In genomic region chr9:94300470-94301301, GRCh38 we compare ENCODE assay signal across 21 cellular contexts. TPM values are rescaled to one million over a fixed set of nuclear protein-coding genes. Genes with fewer than 3 reads are reported as not detected.
"Had no signal": no experiment of that assay in that cellular context is flagged by ENCODE, and none has a peak within 500 bp of the region (broad histone marks: within the 10 kb centered on the region; RNA-seq: fewer than 3 reads in every experiment).

No MANE protein-coding gene starts in this region.

- H3K36me3 ChIP-seq: adrenal gland had no signal

- FAIRE-seq: urothelium cell line had no signal

- DNase-seq: activated CD4-positive, alpha-beta memory T cell treated with anti-CD3 and anti-CD28 coated beads for 36 hours; activated CD4-positive, CD25-positive, alpha-beta regulatory T cell treated with anti-CD3 and anti-CD28 coated beads, Interleukin-2, amount 50 U/mL, for 72 hours; activated CD8-positive, alpha-beta memory T cell treated with anti-CD3 and anti-CD28 coated beads, Interleukin-2, amount 50 U/mL, for 48 hours; activated naive CD4-positive, alpha-beta T cell treated with anti-CD3 and anti-CD28 coated beads for 36 hours; adrenal gland; body of pancreas; hypothalamus; mammary epithelial cell; stimulated activated CD4-positive, alpha-beta T cell treated with anti-CD3 and anti-CD28 coated beads, Interleukin-4, amount 100 ng/mL, for 1 hour; stimulated activated CD8-positive, alpha-beta memory T cell treated with anti-CD3 and anti-CD28 coated beads, Interleukin-4, amount 100 ng/mL, for 48 hours; stomach had no signal

- H3K27ac Mint-ChIP-seq: activated CD4-positive, alpha-beta memory T cell treated with anti-CD3 and anti-CD28 coated beads for 36 hours; activated naive CD4-positive, alpha-beta T cell treated with anti-CD3 and anti-CD28 coated beads for 36 hours; activated T-helper 1 cell treated with anti-CD3 and anti-CD28 coated beads, Interleukin-12 subunit alpha, Interleukin-12 subunit beta, Interleukin-2, Interleukin-4 antibody, amounts not matched to agents 30 ng/mL and 10 ng/mL and 1 ng/mL, durations not matched to agents 14 hours and 24 hours and 36 hours; nephron had no signal

- H3K4me1 ChIP-seq: adrenal gland had no signal

- H3K27ac ChIP-seq: adrenal gland, body of pancreas, esophagus muscularis mucosa, stomach had no signal

- H3K4me3 Mint-ChIP-seq: activated CD4-positive, alpha-beta memory T cell treated with anti-CD3 and anti-CD28 coated beads for 36 hours; activated naive CD4-positive, alpha-beta T cell treated with anti-CD3 and anti-CD28 coated beads for 36 hours; activated T-helper 1 cell treated with anti-CD3 and anti-CD28 coated beads, Interleukin-12 subunit alpha, Interleukin-12 subunit beta, Interleukin-2, Interleukin-4 antibody, amounts not matched to agents 30 ng/mL and 10 ng/mL and 1 ng/mL, durations not matched to agents 14 hours and 24 hours and 36 hours; central memory CD8-positive, alpha-beta T cell; nephron had no signal

- H3K9me3 Mint-ChIP-seq: activated CD4-positive, alpha-beta memory T cell treated with anti-CD3 and anti-CD28 coated beads for 36 hours; activated naive CD4-positive, alpha-beta T cell treated with anti-CD3 and anti-CD28 coated beads for 36 hours; activated T-helper 1 cell treated with anti-CD3 and anti-CD28 coated beads, Interleukin-12 subunit alpha, Interleukin-12 subunit beta, Interleukin-2, Interleukin-4 antibody, amounts not matched to agents 30 ng/mL and 10 ng/mL and 1 ng/mL, durations not matched to agents 14 hours and 24 hours and 36 hours; central memory CD8-positive, alpha-beta T cell; nephron had no signal

- H3K27me3 ChIP-seq: adrenal gland, body of pancreas, esophagus muscularis mucosa, stomach had no signal

- H3K9me3 ChIP-seq: adrenal gland, body of pancreas, esophagus muscularis mucosa, stomach had no signal

- H3K27me3 Mint-ChIP-seq: activated CD4-positive, alpha-beta memory T cell treated with anti-CD3 and anti-CD28 coated beads for 36 hours; central memory CD8-positive, alpha-beta T cell had no signal

- ATAC-seq: body of pancreas had no signal

- H3K4me3 ChIP-seq: adrenal gland, body of pancreas, esophagus muscularis mucosa, stomach had no signal

- H3K4me1 Mint-ChIP-seq: central memory CD8-positive, alpha-beta T cell; nephron had no signal

RNA-seq across cellular contexts. Expression of gene NUTM2F, which starts 27.8 kb away (rescaled TPM):
- total RNA-seq: activated CD4-positive, alpha-beta memory T cell treated with anti-CD3 and anti-CD28 coated beads for 36 hours; activated naive CD4-positive, alpha-beta T cell treated with anti-CD3 and anti-CD28 coated beads for 36 hours; activated T-helper 1 cell treated with anti-CD3 and anti-CD28 coated beads, Interleukin-12 subunit alpha, Interleukin-12 subunit beta, Interleukin-2, Interleukin-4 antibody, amounts not matched to agents 30 ng/mL and 10 ng/mL and 1 ng/mL, durations not matched to agents 14 hours and 24 hours and 36 hours; adrenal gland; body of pancreas; esophagus muscularis mucosa; fibroblast of villous mesenchyme; mammary epithelial cell; mucosa of gallbladder; omental fat pad; pulmonary artery endothelial cell; stomach; T-helper 2 cell treated with Interferon-gamma antibody and Interleukin-4, amounts not matched to agents 100 ng/mL and 5 ng/mL, for 36 hours had no signal
- polyA plus RNA-seq: adrenal gland, mammary epithelial cell, stomach had no signal
